In the genomic region with DNA sequence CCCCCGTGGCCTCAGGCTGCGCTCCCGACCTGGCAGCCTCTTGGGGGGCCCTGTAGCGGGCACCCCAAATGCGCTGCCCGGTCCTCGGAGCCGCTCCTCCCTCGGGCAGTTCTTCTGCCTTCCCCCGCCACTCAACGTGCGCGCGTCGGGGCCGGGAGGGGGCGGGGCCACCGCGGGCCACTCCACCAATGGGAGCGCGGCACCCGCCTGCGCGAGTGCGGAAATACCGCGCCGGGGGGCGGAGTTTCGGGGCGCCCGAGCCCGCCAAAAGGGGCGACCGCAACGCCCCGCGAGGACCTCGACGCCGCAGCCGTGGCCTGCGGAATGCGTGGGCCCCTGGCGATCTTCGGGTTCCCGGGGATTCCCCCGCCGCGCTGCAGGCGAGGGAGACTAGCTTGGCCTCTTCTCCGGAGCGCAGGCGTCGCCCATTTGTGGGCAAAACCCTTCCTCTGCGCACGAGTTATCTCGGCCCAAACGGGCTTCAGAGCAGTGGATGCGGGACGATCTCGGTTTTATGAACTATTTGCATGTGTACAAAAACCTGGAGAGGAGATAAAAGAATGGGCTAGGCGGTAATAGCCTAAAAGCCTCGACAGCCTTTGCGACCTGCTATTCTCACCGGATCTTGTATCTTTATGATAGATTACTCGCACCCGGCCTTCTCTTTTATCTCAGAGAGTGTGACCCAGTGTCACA, we compare ENCODE assay signal across 1 cellular context.
TF ChIP-seq lines count a peak whose summit lies in the region.

Gene TASOR (minus strand): TSS at position 144 of the 696 bp plus-strand sequence. CDS start 259 bp downstream, outside the sequence.

TF ChIP-seq in HepG2, 621 proteins besides CTCF, POLR2A, EP300 and RAD21 (continued from another document):
- TF ChIP-seq NONO (IDR thresholded peaks at IDR 0.05): no peak
- TF ChIP-seq NONO (CRISPR knock-in tag; conservative IDR thresholded peaks at IDR 0.05): no peak; the same call in 1 of the 2 replicates
- no peak for TF ChIP-seq DDIT3 (CRISPR knock-in tag; IDR thresholded peaks at IDR 0.05)
- TF ChIP-seq, protein P1, sequence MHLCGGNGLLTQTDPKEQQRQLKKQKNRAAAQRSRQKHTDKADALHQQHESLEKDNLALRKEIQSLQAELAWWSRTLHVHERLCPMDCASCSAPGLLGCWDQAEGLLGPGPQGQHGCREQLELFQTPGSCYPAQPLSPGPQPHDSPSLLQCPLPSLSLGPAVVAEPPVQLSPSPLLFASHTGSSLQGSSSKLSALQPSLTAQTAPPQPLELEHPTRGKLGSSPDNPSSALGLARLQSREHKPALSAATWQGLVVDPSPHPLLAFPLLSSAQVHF (CRISPR knock-in tag; IDR thresholded peaks at IDR 0.05): no peak
- no peak for TF ChIP-seq ZSCAN25 (CRISPR knock-in tag; IDR thresholded peaks at IDR 0.05)
- no peak for TF ChIP-seq IKZF1 (IDR thresholded peaks at IDR 0.05)
- peak; percentile 75; the same call in 1 of the 2 replicates for TF ChIP-seq ZNF224 (CRISPR knock-in tag; IDR thresholded peaks at IDR 0.05)
- no peak for TF ChIP-seq ZKSCAN8 (CRISPR knock-in tag; IDR thresholded peaks at IDR 0.05; ENCODE audit: borderline replicate concordance)
- no peak for TF ChIP-seq GZF1 (CRISPR knock-in tag; IDR thresholded peaks at IDR 0.05)
- 0 out of 2 replicates have a peak, but pooled peaks have one; percentile 5 for TF ChIP-seq PHF21A (CRISPR knock-in tag; IDR thresholded peaks at IDR 0.05)
- no peak; the same call in 1 of the 2 replicates for TF ChIP-seq THAP8 (CRISPR knock-in tag; IDR thresholded peaks at IDR 0.05; ENCODE audit: borderline replicate concordance)
- peak; percentile 79; the same call in 1 of the 2 replicates for TF ChIP-seq LBX2 (CRISPR knock-in tag; IDR thresholded peaks at IDR 0.05; ENCODE audit: borderline replicate concordance)
- no peak for TF ChIP-seq ZBTB3 (CRISPR knock-in tag; IDR thresholded peaks at IDR 0.05; ENCODE audit: borderline replicate concordance, low read depth)
- no peak; the same call in 1 of the 2 replicates for TF ChIP-seq ZZZ3 (CRISPR knock-in tag; IDR thresholded peaks at IDR 0.05; ENCODE audit: borderline replicate concordance)
- peak; percentile 19; the same call in 1 of the 2 replicates for TF ChIP-seq ZC3H13 (CRISPR knock-in tag; IDR thresholded peaks at IDR 0.05)
- TF ChIP-seq ZNF430 (CRISPR knock-in tag; IDR thresholded peaks at IDR 0.05): peak; percentile 84
- no peak for TF ChIP-seq U2AF1 (optimal IDR thresholded peaks at IDR 0.05; ENCODE audit: low read depth, low read length)
- TF ChIP-seq, protein P2, sequence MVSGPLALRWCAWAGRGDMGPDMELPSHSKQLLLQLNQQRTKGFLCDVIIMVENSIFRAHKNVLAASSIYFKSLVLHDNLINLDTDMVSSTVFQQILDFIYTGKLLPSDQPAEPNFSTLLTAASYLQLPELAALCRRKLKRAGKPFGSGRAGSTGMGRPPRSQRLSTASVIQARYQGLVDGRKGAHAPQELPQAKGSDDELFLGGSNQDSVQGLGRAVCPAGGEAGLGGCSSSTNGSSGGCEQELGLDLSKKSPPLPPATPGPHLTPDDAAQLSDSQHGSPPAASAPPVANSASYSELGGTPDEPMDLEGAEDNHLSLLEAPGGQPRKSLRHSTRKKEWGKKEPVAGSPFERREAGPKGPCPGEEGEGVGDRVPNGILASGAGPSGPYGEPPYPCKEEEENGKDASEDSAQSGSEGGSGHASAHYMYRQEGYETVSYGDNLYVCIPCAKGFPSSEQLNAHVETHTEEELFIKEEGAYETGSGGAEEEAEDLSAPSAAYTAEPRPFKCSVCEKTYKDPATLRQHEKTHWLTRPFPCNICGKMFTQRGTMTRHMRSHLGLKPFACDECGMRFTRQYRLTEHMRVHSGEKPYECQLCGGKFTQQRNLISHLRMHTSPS (CRISPR knock-in tag; IDR thresholded peaks at IDR 0.05; ENCODE audit: low read depth): no peak
- TF ChIP-seq, protein P3, sequence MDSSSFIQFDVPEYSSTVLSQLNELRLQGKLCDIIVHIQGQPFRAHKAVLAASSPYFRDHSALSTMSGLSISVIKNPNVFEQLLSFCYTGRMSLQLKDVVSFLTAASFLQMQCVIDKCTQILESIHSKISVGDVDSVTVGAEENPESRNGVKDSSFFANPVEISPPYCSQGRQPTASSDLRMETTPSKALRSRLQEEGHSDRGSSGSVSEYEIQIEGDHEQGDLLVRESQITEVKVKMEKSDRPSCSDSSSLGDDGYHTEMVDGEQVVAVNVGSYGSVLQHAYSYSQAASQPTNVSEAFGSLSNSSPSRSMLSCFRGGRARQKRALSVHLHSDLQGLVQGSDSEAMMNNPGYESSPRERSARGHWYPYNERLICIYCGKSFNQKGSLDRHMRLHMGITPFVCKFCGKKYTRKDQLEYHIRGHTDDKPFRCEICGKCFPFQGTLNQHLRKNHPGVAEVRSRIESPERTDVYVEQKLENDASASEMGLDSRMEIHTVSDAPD (CRISPR knock-in tag; IDR thresholded peaks at IDR 0.05): no peak
- peak; percentile 89; the same call in 1 of the 2 replicates for TF ChIP-seq SMAD9 (CRISPR knock-in tag; IDR thresholded peaks at IDR 0.05)
- TF ChIP-seq ZNF274 (CRISPR knock-in tag; IDR thresholded peaks at IDR 0.05): peak; percentile 81; the same call in 1 of the 2 replicates
- no peak for TF ChIP-seq ZNF850 (CRISPR knock-in tag; conservative IDR thresholded peaks at IDR 0.05)
- peak; percentile 42; the same call in 1 of the 2 replicates for TF ChIP-seq SP5 (CRISPR knock-in tag; IDR thresholded peaks at IDR 0.05; ENCODE audit: borderline replicate concordance, low read depth)
- no peak for TF ChIP-seq ATF7 (IDR thresholded peaks at IDR 0.05)
- TF ChIP-seq ATF7 (CRISPR knock-in tag; IDR thresholded peaks at IDR 0.05): peak; percentile 51; the same call in 1 of the 2 replicates
